11 cellular contexts compared by ENCODE assay signal in genomic region chr17:80663783-80664206, GRCh38.
A peak's percentile ranks its signal among the peaks of the same experiment; 100 is the strongest.
DNase-seq lines count a peak whose midpoint lies in the region; ATAC-seq and TF ChIP-seq lines count a peak whose summit lies in the region.
"Had no signal": no experiment of that assay in that cellular context is flagged by ENCODE, and none has a peak within 500 bp of the region (broad histone marks: within the 10 kb centered on the region; RNA-seq: fewer than 3 reads in every experiment).

No MANE protein-coding gene starts in this region.

- TF ChIP-seq POLR2A in suprapubic skin (IDR thresholded peaks at IDR 0.05) = no peak

- H4K20me1 ChIP-seq in fibroblast of lung (ENCODE audit: control insufficient read depth, extremely low read depth, insufficient read depth, low read length) = no peaks in the 10 kb centered on the region
- H4K20me1 ChIP-seq in smooth muscle cell (ENCODE audit: low read depth) = peaks cover 89% of the 10 kb centered on the region

- peak overlapping the region; percentile 52 for H3K27ac ChIP-seq in fibroblast of lung (ENCODE audit: insufficient read depth, low read length)
- H3K27ac ChIP-seq in smooth muscle cell (ENCODE audit: low read depth) = peak overlapping the region; percentile 76
- no peak overlapping the region for H3K27ac ChIP-seq in suprapubic skin

- H3K36me3 ChIP-seq in fibroblast of lung (ENCODE audit: control insufficient read depth, insufficient read depth, low read length) (no peaks in the 10 kb centered on the region), smooth muscle cell (ENCODE audit: low read depth) (no peaks in the 10 kb centered on the region), suprapubic skin (no peaks in the 10 kb centered on the region)

- 56% methylated on average over 11 of the region's 11 CpGs for WGBS in smooth muscle cell (ENCODE audit: low lambda C conversion rate)
- 73% methylated on average over 11 of the region's 11 CpGs for WGBS in suprapubic skin

- peak overlapping the region; percentile 53 for H3K4me2 ChIP-seq in fibroblast of lung (ENCODE audit: extremely low read depth, insufficient read depth, low read length)
- peak overlapping the region; percentile 78 for H3K4me2 ChIP-seq in smooth muscle cell

- DNase-seq in GM04503 (ENCODE audit: low read depth) (peak; percentile 30), fibroblast of lung (ENCODE audit: low read depth in 2 of 2) (peak; percentile 45 to 81), smooth muscle cell (lab: John Stamatoyannopoulos, UW; ENCODE audit: unreplicated experiment) (peak; percentile 20), DMS114 treated with DMSO at 0.1 percent for 48 hours (lab: John Stamatoyannopoulos, UW; ENCODE audit: unreplicated experiment) (no peak), suprapubic skin (ENCODE audit: low spot score in 2 of 2) (no peak), chondrocyte (ENCODE audit: low spot score) (no peak)
- DNase-seq in activated CD4-positive, alpha-beta T cell treated with anti-CD3 and anti-CD28 coated beads, Interleukin-2, amount 10 ng/mL, durations not matched to agents 7 days and 5 days = peak; percentile 71
- DNase-seq: NCI-H1092 had no signal

- no peak for TF ChIP-seq EP300 in suprapubic skin (IDR thresholded peaks at IDR 0.05)

- CTCF ChIA-PET in activated CD4-positive, alpha-beta T cell treated with anti-CD3 and anti-CD28 coated beads, Interleukin-2, amount 10 ng/mL, durations not matched to agents 7 days and 5 days (lab: Charles Lee) = no interaction called here

- H2AFZ ChIP-seq in fibroblast of lung (ENCODE audit: low read length) (no peak overlapping the region), smooth muscle cell (ENCODE audit: low read depth) (no peak overlapping the region)

- peaks cover 10% of the 10 kb centered on the region for H3K79me2 ChIP-seq in fibroblast of lung (ENCODE audit: control insufficient read depth, insufficient read depth, low read length)
- peaks cover 45% of the 10 kb centered on the region for H3K79me2 ChIP-seq in smooth muscle cell (ENCODE audit: low read depth)

- peaks cover 77% of the 10 kb centered on the region for H3K4me1 Mint-ChIP-seq in activated CD4-positive, alpha-beta T cell treated with anti-CD3 and anti-CD28 coated beads, Interleukin-2, amount 10 ng/mL, durations not matched to agents 7 days and 5 days
- peaks cover 17% of the 10 kb centered on the region for H3K4me1 Mint-ChIP-seq in chondrocyte (ENCODE audit: low read depth)

- no peaks in the 10 kb centered on the region for H3K27me3 Mint-ChIP-seq in activated CD4-positive, alpha-beta T cell treated with anti-CD3 and anti-CD28 coated beads, Interleukin-2, amount 10 ng/mL, durations not matched to agents 7 days and 5 days
- no peaks in the 10 kb centered on the region for H3K27me3 Mint-ChIP-seq in chondrocyte (ENCODE audit: low read depth)

- H3K4me1 ChIP-seq in fibroblast of lung (ENCODE audit: control insufficient read depth, extremely low read depth, insufficient read depth, low read length) (peaks cover 16% of the 10 kb centered on the region), smooth muscle cell (ENCODE audit: low read depth) (peaks cover 18% of the 10 kb centered on the region), suprapubic skin (peaks cover 8% of the 10 kb centered on the region)

- peak overlapping the region; percentile 99 for H3K27ac Mint-ChIP-seq in activated CD4-positive, alpha-beta T cell treated with anti-CD3 and anti-CD28 coated beads, Interleukin-2, amount 10 ng/mL, durations not matched to agents 7 days and 5 days
- H3K27ac Mint-ChIP-seq in chondrocyte (ENCODE audit: unreplicated experiment) = no peak overlapping the region

- POLR2A ChIA-PET in activated CD4-positive, alpha-beta T cell treated with anti-CD3 and anti-CD28 coated beads, Interleukin-2, amount 10 ng/mL, durations not matched to agents 7 days and 5 days (lab: Charles Lee) = no interaction called here

- no peaks in the 10 kb centered on the region for H3K9me3 ChIP-seq in fibroblast of lung (ENCODE audit: control insufficient read depth, insufficient read depth, low read depth, low read length)
- no peaks in the 10 kb centered on the region for H3K9me3 ChIP-seq in smooth muscle cell (replicated peaks; ENCODE audit: low read depth)
- H3K9me3 ChIP-seq in suprapubic skin = no peaks in the 10 kb centered on the region

- H3K9ac ChIP-seq in fibroblast of lung (ENCODE audit: insufficient read depth, low read length) (no peak overlapping the region), smooth muscle cell (ENCODE audit: low read depth) (no peak overlapping the region)

- no peak for ATAC-seq in GM21526 (IDR thresholded peaks at IDR 0.05; ENCODE audit: low FRiP score, unreplicated experiment)
- ATAC-seq: HCT116 had no signal

- peak overlapping the region; percentile 63 for H3K4me3 Mint-ChIP-seq in activated CD4-positive, alpha-beta T cell treated with anti-CD3 and anti-CD28 coated beads, Interleukin-2, amount 10 ng/mL, durations not matched to agents 7 days and 5 days
- no peak overlapping the region for H3K4me3 Mint-ChIP-seq in chondrocyte (ENCODE audit: unreplicated experiment)

- no peaks in the 10 kb centered on the region for H3K27me3 ChIP-seq in fibroblast of lung (ENCODE audit: control insufficient read depth, insufficient read depth, low read length)
- H3K27me3 ChIP-seq in smooth muscle cell (ENCODE audit: low read depth) = no peaks in the 10 kb centered on the region
- no peaks in the 10 kb centered on the region for H3K27me3 ChIP-seq in suprapubic skin

- TF ChIP-seq CTCF in fibroblast of lung (conservative IDR thresholded peaks at IDR 0.05 in 1 of 2, IDR thresholded peaks at IDR 0.05 in 1 of 2; ENCODE audit: low read depth in 1 of 2, low read length in 2 of 2) (no peak), smooth muscle cell (IDR thresholded peaks at IDR 0.05; ENCODE audit: borderline replicate concordance, insufficient read depth, poor library complexity, severe bottlenecking) (no peak), suprapubic skin (IDR thresholded peaks at IDR 0.05) (no peak), chondrocyte (IDR thresholded peaks at IDR 0.05) (no peak)

- peaks cover 43% of the 10 kb centered on the region for H3K36me3 Mint-ChIP-seq in activated CD4-positive, alpha-beta T cell treated with anti-CD3 and anti-CD28 coated beads, Interleukin-2, amount 10 ng/mL, durations not matched to agents 7 days and 5 days (ENCODE audit: low read depth)
- peaks cover 2% of the 10 kb centered on the region for H3K36me3 Mint-ChIP-seq in chondrocyte (ENCODE audit: low read depth)

- peaks cover 2% of the 10 kb centered on the region for H3K9me3 Mint-ChIP-seq in activated CD4-positive, alpha-beta T cell treated with anti-CD3 and anti-CD28 coated beads, Interleukin-2, amount 10 ng/mL, durations not matched to agents 7 days and 5 days
- no peaks in the 10 kb centered on the region for H3K9me3 Mint-ChIP-seq in chondrocyte (ENCODE audit: low read depth)

- H3K4me3 ChIP-seq in fibroblast of lung (replicated peaks in 1 of 4; ENCODE audit: control extremely low read depth in 1 of 4, insufficient read depth in 1 of 4, low read depth in 3 of 4, low read length in 4 of 4) = no peak overlapping the region
- H3K4me3 ChIP-seq in smooth muscle cell = no peak overlapping the region
- H3K4me3 ChIP-seq in suprapubic skin = no peak overlapping the region
- H3K4me3 ChIP-seq: skin epidermis had no signal

- H3F3A ChIP-seq in smooth muscle cell (ENCODE audit: low read depth) = no peaks in the 10 kb centered on the region

Comparison
In these comparisons a context has a peak if more than half of its experiments do, and no peak if none do; other contexts are left out.
1. DNase-seq: peak in GM04503 (single experiment), activated CD4-positive, alpha-beta T cell treated with anti-CD3 and anti-CD28 coated beads, Interleukin-2, amount 10 ng/mL, durations not matched to agents 7 days and 5 days (single experiment), fibroblast of lung (2 of 2) and smooth muscle cell (single experiment); none in DMS114 treated with DMSO at 0.1 percent for 48 hours (single experiment), suprapubic skin (0 of 2) and chondrocyte (single experiment).